ENCODE assay signal across 8 cellular contexts in genomic region chr1:121263807-121264244, GRCh38.
DNase-seq lines count a peak whose midpoint lies in the region; ATAC-seq and TF ChIP-seq lines count a peak whose summit lies in the region.
"Not testable (repeated sequence)": the region's sequence is repeated elsewhere in the genome, so short reads cannot be mapped to it uniquely, and the experiment has no call there.

No MANE protein-coding gene starts in this region.

- 0 out of 2 replicates have a peak overlapping the region, but pooled peaks have one; percentile 36 for H3K27ac Mint-ChIP-seq in HFFc6
- H3K27ac Mint-ChIP-seq in activated CD8-positive, alpha-beta memory T cell treated with anti-CD3 and anti-CD28 coated beads, Interleukin-2, amount 10 ng/mL, durations not matched to agents 7 days and 5 days = peak overlapping the region; percentile 65

- CTCF ChIA-PET in activated CD8-positive, alpha-beta memory T cell treated with anti-CD3 and anti-CD28 coated beads, Interleukin-2, amount 10 ng/mL, durations not matched to agents 7 days and 5 days (lab: Charles Lee) = not testable (repeated sequence)

- TF ChIP-seq CTCF in HFFc6 (IDR thresholded peaks at IDR 0.05); omental fat pad (IDR thresholded peaks at IDR 0.05): not testable (repeated sequence)

- peak; percentile 8 for DNase-seq in Caki2 (ENCODE audit: low read depth)
- peak; percentile 66 for DNase-seq in HFFc6
- DNase-seq in NOMO-1 treated with DMSO at 0.1 percent for 48 hours (lab: John Stamatoyannopoulos, UW; ENCODE audit: unreplicated experiment) = peak; percentile 30
- DNase-seq in activated CD8-positive, alpha-beta memory T cell treated with anti-CD3 and anti-CD28 coated beads, Interleukin-2, amount 10 ng/mL, durations not matched to agents 7 days and 5 days = peak; percentile 51
- peak; percentile 16 for DNase-seq in fibroblast of gingiva (ENCODE audit: low read depth)
- DNase-seq in omental fat pad (ENCODE audit: low spot score) = not testable (repeated sequence)

- not testable (repeated sequence) for H3K9me3 Mint-ChIP-seq in HFFc6; activated CD8-positive, alpha-beta memory T cell treated with anti-CD3 and anti-CD28 coated beads, Interleukin-2, amount 10 ng/mL, durations not matched to agents 7 days and 5 days (ENCODE audit: low read depth)

- H3K4me1 Mint-ChIP-seq in HFFc6 (ENCODE audit: low read depth) = not testable (repeated sequence)
- H3K4me1 Mint-ChIP-seq in activated CD8-positive, alpha-beta memory T cell treated with anti-CD3 and anti-CD28 coated beads, Interleukin-2, amount 10 ng/mL, durations not matched to agents 7 days and 5 days = peaks cover 10% of the 10 kb centered on the region

- in situ Hi-C loops in Caki2 (cut with HindIII; ENCODE audit: low pct_unique_long_range_greater_than_20kb, low sequenced_read_pairs) = not testable (repeated sequence)

- H3K36me3 Mint-ChIP-seq in HFFc6 (ENCODE audit: low read depth); activated CD8-positive, alpha-beta memory T cell treated with anti-CD3 and anti-CD28 coated beads, Interleukin-2, amount 10 ng/mL, durations not matched to agents 7 days and 5 days: not testable (repeated sequence)

- H3K27me3 Mint-ChIP-seq in HFFc6 (ENCODE audit: insufficient read depth); activated CD8-positive, alpha-beta memory T cell treated with anti-CD3 and anti-CD28 coated beads, Interleukin-2, amount 10 ng/mL, durations not matched to agents 7 days and 5 days: not testable (repeated sequence)

- peak; percentile 48 for ATAC-seq in GM19328 (IDR thresholded peaks at IDR 0.05; ENCODE audit: unreplicated experiment)
- peak; percentile 81 for ATAC-seq in HG03196 (IDR thresholded peaks at IDR 0.05; ENCODE audit: unreplicated experiment)
- ATAC-seq in activated CD8-positive, alpha-beta memory T cell treated with anti-CD3 and anti-CD28 coated beads, Interleukin-2, amount 10 ng/mL, durations not matched to agents 7 days and 5 days = peak; percentile 92
- peak; percentile 90 for ATAC-seq in omental fat pad (ENCODE audit: low FRiP score)

- peak overlapping the region; percentile 57; the same call in 1 of the 2 replicates for H3K4me3 Mint-ChIP-seq in HFFc6
- not testable (repeated sequence) for H3K4me3 Mint-ChIP-seq in activated CD8-positive, alpha-beta memory T cell treated with anti-CD3 and anti-CD28 coated beads, Interleukin-2, amount 10 ng/mL, durations not matched to agents 7 days and 5 days
